1 cellular context compared by ENCODE assay signal in the genomic region with DNA sequence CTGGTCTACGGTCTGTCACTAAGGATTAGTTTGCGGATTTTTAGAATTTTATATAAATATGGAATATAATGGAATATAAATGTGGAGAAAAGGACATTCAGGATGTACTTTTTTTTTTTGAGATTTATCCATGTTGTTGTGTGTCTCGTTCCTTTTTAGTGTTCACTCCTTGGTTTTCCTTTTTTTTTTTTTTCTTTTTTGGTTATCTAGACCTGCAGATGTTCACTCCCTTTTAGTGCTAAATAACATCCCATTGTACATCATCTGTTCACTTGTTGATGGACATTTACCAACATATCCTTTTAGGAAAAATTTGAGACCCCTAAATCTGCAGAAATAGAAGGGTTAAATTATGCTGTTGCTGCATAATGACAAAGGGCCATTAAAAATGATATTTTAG.
TF ChIP-seq lines count a peak whose summit lies in the region.

No MANE protein-coding gene starts in this region.

TF ChIP-seq in K562, 482 proteins besides CTCF, POLR2A, EP300 and RAD21 (continued from another document):
- TF ChIP-seq, protein P1, sequence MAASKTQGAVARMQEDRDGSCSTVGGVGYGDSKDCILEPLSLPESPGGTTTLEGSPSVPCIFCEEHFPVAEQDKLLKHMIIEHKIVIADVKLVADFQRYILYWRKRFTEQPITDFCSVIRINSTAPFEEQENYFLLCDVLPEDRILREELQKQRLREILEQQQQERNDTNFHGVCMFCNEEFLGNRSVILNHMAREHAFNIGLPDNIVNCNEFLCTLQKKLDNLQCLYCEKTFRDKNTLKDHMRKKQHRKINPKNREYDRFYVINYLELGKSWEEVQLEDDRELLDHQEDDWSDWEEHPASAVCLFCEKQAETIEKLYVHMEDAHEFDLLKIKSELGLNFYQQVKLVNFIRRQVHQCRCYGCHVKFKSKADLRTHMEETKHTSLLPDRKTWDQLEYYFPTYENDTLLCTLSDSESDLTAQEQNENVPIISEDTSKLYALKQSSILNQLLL (CRISPR knock-in tag; IDR thresholded peaks at IDR 0.05; ENCODE audit: borderline replicate concordance), result no peak
- no peak for TF ChIP-seq STAT5A (IDR thresholded peaks at IDR 0.05; ENCODE audit: borderline replicate concordance, low read length)
- TF ChIP-seq E2F6 (IDR thresholded peaks at IDR 0.05; ENCODE audit: borderline replicate concordance in 1 of 2, extremely low read depth in 1 of 2, insufficient read depth in 1 of 2, insufficient read length in 1 of 2, low read depth in 1 of 2, low read length in 1 of 2, poor library complexity in 1 of 2, severe bottlenecking in 1 of 2), result no peak
- no peak for TF ChIP-seq ZC3H4 (CRISPR knock-in tag; IDR thresholded peaks at IDR 0.05; ENCODE audit: borderline replicate concordance)
- TF ChIP-seq HNRNPL (IDR thresholded peaks at IDR 0.05; ENCODE audit: low read depth, low read length), result no peak
- no peak for TF ChIP-seq NFYB (IDR thresholded peaks at IDR 0.05; ENCODE audit: extremely low read depth, insufficient read length)
- TF ChIP-seq CXXC5 (CRISPR knock-in tag; IDR thresholded peaks at IDR 0.05), result no peak
- no peak for TF ChIP-seq L3MBTL2 (IDR thresholded peaks at IDR 0.05)
- no peak for TF ChIP-seq NFRKB (IDR thresholded peaks at IDR 0.05; ENCODE audit: low read depth)
- TF ChIP-seq CBFB (CRISPR knock-in tag; IDR thresholded peaks at IDR 0.05), result no peak
- no peak for TF ChIP-seq TAF1 (IDR thresholded peaks at IDR 0.05; ENCODE audit: control insufficient read depth, extremely low read depth, insufficient read depth, low read length, severe bottlenecking)
- peak; percentile 38 for TF ChIP-seq TCF3 (CRISPR knock-in tag; IDR thresholded peaks at IDR 0.05)
- no peak for TF ChIP-seq RFX1 (IDR thresholded peaks at IDR 0.05)
- TF ChIP-seq ZNF280A (IDR thresholded peaks at IDR 0.05; ENCODE audit: low read depth, partially characterized antibody), result no peak
- TF ChIP-seq NFE2 (IDR thresholded peaks at IDR 0.05; ENCODE audit: low read depth), result no peak
- 0 out of 2 replicates have a peak, but pooled peaks have one; percentile 15 for TF ChIP-seq SMARCA4 (IDR thresholded peaks at IDR 0.05)
- no peak for TF ChIP-seq COPS2 (conservative IDR thresholded peaks at IDR 0.05)
- no peak for TF ChIP-seq ZFP30 (CRISPR knock-in tag; IDR thresholded peaks at IDR 0.05; ENCODE audit: borderline replicate concordance)
